ENCODE assay signal across 21 cellular contexts in the genomic region with DNA sequence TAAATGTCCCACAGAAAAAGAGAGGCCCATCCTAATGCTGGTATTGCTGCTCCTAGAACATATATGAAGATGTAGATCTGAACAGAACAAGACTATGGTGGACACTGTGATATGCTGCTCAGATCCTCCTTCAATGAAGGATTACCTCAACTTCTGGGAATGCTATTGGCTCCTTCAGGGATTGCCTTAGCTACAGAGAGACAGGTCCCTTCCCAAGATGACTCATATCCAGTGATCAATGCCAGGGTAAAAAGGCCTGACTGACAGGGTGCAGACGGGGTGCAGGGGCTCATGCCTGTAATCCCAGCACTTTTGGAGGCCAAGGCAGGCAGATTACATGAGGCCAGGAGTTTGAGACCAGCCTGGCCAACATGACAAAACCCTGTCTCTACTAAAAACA. TPM values are rescaled to one million over a fixed set of nuclear protein-coding genes. Genes with fewer than 3 reads are reported as not detected.
A peak's percentile ranks its signal among the peaks of the same experiment; 100 is the strongest.
DNase-seq lines count a peak whose midpoint lies in the region; ATAC-seq and TF ChIP-seq lines count a peak whose summit lies in the region.
"Had no signal": no experiment of that assay in that cellular context is flagged by ENCODE, and none has a peak within 500 bp of the region (broad histone marks: within the 10 kb centered on the region; RNA-seq: fewer than 3 reads in every experiment).

No MANE protein-coding gene starts in this region.

- no peak for TF ChIP-seq CTCF in choroid plexus epithelial cell (conservative IDR thresholded peaks at IDR 0.05; ENCODE audit: low read depth, low read length)

- H3K27me3 ChIP-seq in MG63, result no peaks in the 10 kb centered on the region
- no peaks in the 10 kb centered on the region for H3K27me3 ChIP-seq in naive thymus-derived CD4-positive, alpha-beta T cell (ENCODE audit: control insufficient read depth in 2 of 2, insufficient read depth in 2 of 2, low read length in 2 of 2)
- H3K27me3 ChIP-seq: cardiac muscle cell, heart left ventricle, SJCRH30 had no signal

- no peaks in the 10 kb centered on the region for H3K9me3 ChIP-seq in MG63
- H3K9me3 ChIP-seq in naive thymus-derived CD4-positive, alpha-beta T cell (ENCODE audit: control insufficient read depth in 2 of 3, low read length in 3 of 3), result no peaks in the 10 kb centered on the region
- H3K9me3 ChIP-seq: heart left ventricle, SJCRH30 had no signal

- no peak for ATAC-seq in naive thymus-derived CD4-positive, alpha-beta T cell
- no peak for ATAC-seq in GM21515 (IDR thresholded peaks at IDR 0.05; ENCODE audit: unreplicated experiment)
- ATAC-seq: activated T-helper 17 cell treated with anti-CD3 and anti-CD28 coated beads, Interleukin-2, amount 50 U/mL, for 72 hours; T-helper 17 cell had no signal

- DNase-seq in EH (ENCODE audit: low read depth), result peak; percentile 42
- peak; percentile 68 for DNase-seq in MG63
- peak; percentile 23 for DNase-seq in choroid plexus epithelial cell (ENCODE audit: low read depth)
- peak; percentile 52 for DNase-seq in kidney tubule cell (ENCODE audit: low spot score)
- DNase-seq in activated naive CD4-positive, alpha-beta T cell treated with anti-CD3 and anti-CD28 coated beads for 36 hours, result no peak
- DNase-seq in amygdala (lab: John Stamatoyannopoulos, UW), result no peak
- DNase-seq in naive thymus-derived CD4-positive, alpha-beta T cell, result no peak
- DNase-seq: activated CD4-positive, alpha-beta T cell treated with anti-CD3 and anti-CD28 coated beads, Interleukin-2, amount 10 ng/mL, durations not matched to agents 24 days and 14 days; DND-41; heart left ventricle; NCI-H1436 treated with DMSO at 0.1 percent for 48 hours; NCI-H2171; retina; SJCRH30; T-helper 17 cell had no signal

- H3K27me3 Mint-ChIP-seq in activated naive CD4-positive, alpha-beta T cell treated with anti-CD3 and anti-CD28 coated beads for 36 hours (ENCODE audit: low read depth), result no peaks in the 10 kb centered on the region
- H3K27me3 Mint-ChIP-seq in naive thymus-derived CD4-positive, alpha-beta T cell, result no peaks in the 10 kb centered on the region
- H3K27me3 Mint-ChIP-seq: activated CD4-positive, alpha-beta T cell treated with anti-CD3 and anti-CD28 coated beads, Interleukin-2, amount 10 ng/mL, durations not matched to agents 24 days and 14 days; activated T-helper 17 cell treated with anti-CD3 and anti-CD28 coated beads, Interleukin-2, amount 50 U/mL, for 72 hours; B cell; T-helper 17 cell; type B pancreatic cell had no signal

- no peak overlapping the region for H3K27ac ChIP-seq in naive thymus-derived CD4-positive, alpha-beta T cell (ENCODE audit: low read depth, low read length)
- H3K27ac ChIP-seq: cardiac muscle cell, heart left ventricle, SJCRH30 had no signal

- POLR2A ChIA-PET in naive thymus-derived CD4-positive, alpha-beta T cell (lab: Charles Lee), result no interaction called here

- H3K4me1 ChIP-seq in naive thymus-derived CD4-positive, alpha-beta T cell (ENCODE audit: control insufficient read depth in 2 of 2, insufficient read depth in 2 of 2, low read length in 2 of 2), result no peaks in the 10 kb centered on the region
- H3K4me1 ChIP-seq: heart left ventricle, SJCRH30 had no signal

- H3K4me1 Mint-ChIP-seq in activated naive CD4-positive, alpha-beta T cell treated with anti-CD3 and anti-CD28 coated beads for 36 hours (ENCODE audit: low read depth), result no peaks in the 10 kb centered on the region
- no peaks in the 10 kb centered on the region for H3K4me1 Mint-ChIP-seq in naive thymus-derived CD4-positive, alpha-beta T cell
- H3K4me1 Mint-ChIP-seq: activated CD4-positive, alpha-beta T cell treated with anti-CD3 and anti-CD28 coated beads, Interleukin-2, amount 10 ng/mL, durations not matched to agents 24 days and 14 days; activated T-helper 17 cell treated with anti-CD3 and anti-CD28 coated beads, Interleukin-2, amount 50 U/mL, for 72 hours; B cell; T-helper 17 cell had no signal

- no peaks in the 10 kb centered on the region for H3K36me3 Mint-ChIP-seq in activated naive CD4-positive, alpha-beta T cell treated with anti-CD3 and anti-CD28 coated beads for 36 hours (ENCODE audit: low read depth)
- H3K36me3 Mint-ChIP-seq in naive thymus-derived CD4-positive, alpha-beta T cell, result no peaks in the 10 kb centered on the region
- H3K36me3 Mint-ChIP-seq: type B pancreatic cell had no signal

- H3K4me3 ChIP-seq in MG63 (no peak overlapping the region), choroid plexus epithelial cell (ENCODE audit: low read depth, low read length) (no peak overlapping the region)
- H3K4me3 ChIP-seq in naive thymus-derived CD4-positive, alpha-beta T cell (ENCODE audit: low read length), result no peak overlapping the region
- H3K4me3 ChIP-seq: cardiac muscle cell, heart left ventricle, lung, SJCRH30 had no signal

- intact Hi-C loops in activated naive CD4-positive, alpha-beta T cell treated with anti-CD3 and anti-CD28 coated beads for 36 hours (cut with micrococcal nuclease), result no loop called here
- intact Hi-C loops in naive thymus-derived CD4-positive, alpha-beta T cell (cut with micrococcal nuclease), result no loop called here

- H3K9me3 Mint-ChIP-seq in activated naive CD4-positive, alpha-beta T cell treated with anti-CD3 and anti-CD28 coated beads for 36 hours, result no peaks in the 10 kb centered on the region
- H3K9me3 Mint-ChIP-seq in naive thymus-derived CD4-positive, alpha-beta T cell, result no peaks in the 10 kb centered on the region
- H3K9me3 Mint-ChIP-seq: activated CD4-positive, alpha-beta T cell treated with anti-CD3 and anti-CD28 coated beads, Interleukin-2, amount 10 ng/mL, durations not matched to agents 24 days and 14 days; activated T-helper 17 cell treated with anti-CD3 and anti-CD28 coated beads, Interleukin-2, amount 50 U/mL, for 72 hours; type B pancreatic cell had no signal

- H3K4me3 Mint-ChIP-seq in activated naive CD4-positive, alpha-beta T cell treated with anti-CD3 and anti-CD28 coated beads for 36 hours, result no peak overlapping the region
- no peak overlapping the region for H3K4me3 Mint-ChIP-seq in naive thymus-derived CD4-positive, alpha-beta T cell
- H3K4me3 Mint-ChIP-seq: activated CD4-positive, alpha-beta T cell treated with anti-CD3 and anti-CD28 coated beads, Interleukin-2, amount 10 ng/mL, durations not matched to agents 24 days and 14 days; activated T-helper 17 cell treated with anti-CD3 and anti-CD28 coated beads, Interleukin-2, amount 50 U/mL, for 72 hours; B cell; T-helper 17 cell; type B pancreatic cell had no signal

- no peak overlapping the region for H3K27ac Mint-ChIP-seq in activated naive CD4-positive, alpha-beta T cell treated with anti-CD3 and anti-CD28 coated beads for 36 hours
- no peak overlapping the region for H3K27ac Mint-ChIP-seq in naive thymus-derived CD4-positive, alpha-beta T cell
- H3K27ac Mint-ChIP-seq: activated CD4-positive, alpha-beta T cell treated with anti-CD3 and anti-CD28 coated beads, Interleukin-2, amount 10 ng/mL, durations not matched to agents 24 days and 14 days; activated T-helper 17 cell treated with anti-CD3 and anti-CD28 coated beads, Interleukin-2, amount 50 U/mL, for 72 hours; B cell; T-helper 17 cell; type B pancreatic cell had no signal

- H3K36me3 ChIP-seq in MG63, result no peaks in the 10 kb centered on the region
- H3K36me3 ChIP-seq in naive thymus-derived CD4-positive, alpha-beta T cell (ENCODE audit: control insufficient read depth in 2 of 3, insufficient read depth in 3 of 3, low read length in 3 of 3), result no peaks in the 10 kb centered on the region
- H3K36me3 ChIP-seq: cardiac muscle cell, heart left ventricle, SJCRH30 had no signal

- CTCF ChIA-PET in activated naive CD4-positive, alpha-beta T cell treated with anti-CD3 and anti-CD28 coated beads for 36 hours (lab: Charles Lee), result no interaction called here
- CTCF ChIA-PET in naive thymus-derived CD4-positive, alpha-beta T cell (lab: Charles Lee), result interaction anchor here (1.2 kb wide), 1 partner anchor 241 kb away, joined by 3 read pairs; no protein-coding TSS in a partner anchor

RNA-seq across cellular contexts. Expression of a gene that starts 20.5 kb away (rescaled TPM):
- total RNA-seq in MG63 (2014; rRNA removed; shearing (Covaris generic); ENCODE audit: low replicate concordance), result 29.0 and 41.6 TPM in 2 replicates
- 10 to 100 TPM; 28.0 to 29.7 TPM for total RNA-seq in activated naive CD4-positive, alpha-beta T cell treated with anti-CD3 and anti-CD28 coated beads for 36 hours
- total RNA-seq in naive thymus-derived CD4-positive, alpha-beta T cell, result 10 to 100 TPM; 39.7 to 50.7 (median 43.6) TPM
- 10 to 100 TPM; 18.5 to 19.2 TPM for polyA plus RNA-seq in naive thymus-derived CD4-positive, alpha-beta T cell

RNA-seq across cellular contexts. Expression of a gene that starts 46.2 kb away (rescaled TPM):
- total RNA-seq in MG63 (2014; rRNA removed; shearing (Covaris generic); ENCODE audit: low replicate concordance), result 6.7 and 8.9 TPM in 2 replicates
- total RNA-seq in activated naive CD4-positive, alpha-beta T cell treated with anti-CD3 and anti-CD28 coated beads for 36 hours, result under 1 TPM in 1 of 2 experiments, not detected in 1; 0.31 TPM
- under 1 TPM in 1 of 5 experiments, not detected in 4; 0.60 TPM for total RNA-seq in naive thymus-derived CD4-positive, alpha-beta T cell
- polyA plus RNA-seq in naive thymus-derived CD4-positive, alpha-beta T cell, result under 1 TPM in 1 of 2 donors, not detected in 1; 0.10 TPM

Comparison
In these comparisons a context has a peak if more than half of its experiments do, and no peak if none do; other contexts are left out.
1. DNase-seq: peak in EH (single experiment), MG63 (single experiment), choroid plexus epithelial cell (single experiment) and kidney tubule cell (single experiment); none in activated naive CD4-positive, alpha-beta T cell treated with anti-CD3 and anti-CD28 coated beads for 36 hours (single experiment), amygdala (0 of 56) and naive thymus-derived CD4-positive, alpha-beta T cell (0 of 9).